11 cellular contexts compared by ENCODE assay signal in the genomic region with DNA sequence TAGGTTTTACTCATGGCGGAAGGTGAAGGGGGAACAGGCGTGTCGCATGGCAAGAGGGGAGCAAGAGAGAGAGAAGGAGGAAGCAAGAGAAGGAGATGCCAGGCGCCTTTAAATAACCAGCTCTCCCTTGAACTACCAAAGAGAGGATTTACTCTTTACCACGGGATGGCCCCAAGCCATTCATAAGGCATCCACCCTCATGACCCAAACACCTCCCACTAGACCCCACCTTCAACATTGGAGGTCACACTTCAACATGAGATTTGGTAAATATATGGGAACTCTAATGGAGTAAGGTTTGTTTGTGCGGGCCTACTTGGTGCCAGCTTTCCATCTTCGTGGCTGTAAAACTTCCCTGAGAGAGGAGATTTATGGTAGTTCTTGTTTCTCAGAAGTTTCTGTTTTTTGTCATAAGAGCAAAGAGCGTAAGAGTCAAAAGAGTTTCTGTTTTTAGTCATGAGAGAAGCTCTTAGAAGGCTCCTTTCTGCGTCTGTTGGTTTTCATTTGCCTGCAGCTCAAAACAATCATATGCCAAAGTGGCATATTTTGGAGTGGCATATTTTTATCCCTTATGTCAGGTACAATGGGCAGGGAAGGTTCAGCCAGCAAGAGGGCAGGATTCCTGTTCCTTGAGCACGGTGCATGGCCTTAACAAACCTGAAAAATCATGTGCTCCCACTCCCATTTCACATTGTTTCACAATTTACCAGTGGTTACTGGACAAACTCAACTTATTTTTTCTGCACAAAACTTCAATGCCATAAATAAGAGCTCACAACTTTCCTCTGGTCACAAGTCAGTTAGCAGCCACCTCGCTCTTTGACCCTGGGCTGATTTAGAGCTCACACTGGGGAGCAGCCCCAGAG. TPM values are rescaled to one million over a fixed set of nuclear protein-coding genes. Genes with fewer than 3 reads are reported as not detected.
DNase-seq lines count a peak whose midpoint lies in the region; ATAC-seq, FAIRE-seq and TF ChIP-seq lines count a peak whose summit lies in the region.
"Had no signal": no experiment of that assay in that cellular context is flagged by ENCODE, and none has a peak within 500 bp of the region (broad histone marks: within the 10 kb centered on the region; RNA-seq: fewer than 3 reads in every experiment).

No MANE protein-coding gene starts in this region.

- no peak for ATAC-seq in central memory CD8-positive, alpha-beta T cell (replicated peaks; ENCODE audit: extremely low read depth, poor library complexity, severe bottlenecking)
- ATAC-seq in GM21619 (IDR thresholded peaks at IDR 0.05; ENCODE audit: unreplicated experiment) = no peak

- no peak for FAIRE-seq in H54 (lab: Jason Lieb, UNC)

- intact Hi-C loops in CD14-positive monocyte (cut with micrococcal nuclease) = no loop called here
- intact Hi-C loops in prostate gland (cut with DNase I) = no loop called here

- no peak overlapping the region for H3K4me3 Mint-ChIP-seq in CD14-positive monocyte
- peak overlapping the region; percentile 15 for H3K4me3 Mint-ChIP-seq in central memory CD8-positive, alpha-beta T cell

- no peak for TF ChIP-seq POLR2A in prostate gland (IDR thresholded peaks at IDR 0.05)
- TF ChIP-seq POLR2A in H54 (IDR thresholded peaks at IDR 0.05; ENCODE audit: low read depth, low read length) = no peak

- TF ChIP-seq CTCF in CD14-positive monocyte (IDR thresholded peaks at IDR 0.05) (no peak), GM20000 (IDR thresholded peaks at IDR 0.05; ENCODE audit: extremely low read depth, missing control alignments) (no peak), prostate gland (IDR thresholded peaks at IDR 0.05) (no peak)

- no peaks in the 10 kb centered on the region for H3K27me3 ChIP-seq in prostate gland (replicated peaks; ENCODE audit: insufficient read depth)

- no peaks in the 10 kb centered on the region for H3K36me3 ChIP-seq in prostate gland

- H3K9me3 Mint-ChIP-seq in CD14-positive monocyte = peaks cover 0 to 3% (median 0%) of the 10 kb centered on the region in 7 donors
- H3K9me3 Mint-ChIP-seq in central memory CD8-positive, alpha-beta T cell = no peaks in the 10 kb centered on the region

- H3K4me3 ChIP-seq in prostate gland = no peak overlapping the region

- peaks cover 56% of the 10 kb centered on the region for H3K4me1 Mint-ChIP-seq in CD14-positive monocyte
- peaks cover 64% of the 10 kb centered on the region for H3K4me1 Mint-ChIP-seq in central memory CD8-positive, alpha-beta T cell

- peaks cover 14% of the 10 kb centered on the region for H3K4me1 ChIP-seq in prostate gland (replicated peaks)

- no peak for DNase-seq in CD14-positive monocyte (ENCODE audit: low spot score)
- DNase-seq in GM20000 (ENCODE audit: low spot score) = peak; percentile 53
- DNase-seq in central memory CD8-positive, alpha-beta T cell (ENCODE audit: low spot score in 2 of 2) = no peak
- DNase-seq in prostate gland (ENCODE audit: low spot score) = no peak
- no peak for DNase-seq in H54 (ENCODE audit: insufficient read length, low spot score)
- no peak for DNase-seq in occipital lobe (lab: John Stamatoyannopoulos, UW)
- DNase-seq in NK-92 treated with Interleukin-12 subunit alpha and Interleukin-12 subunit beta, amount 100 ng/mL, for 24 hours (lab: John Stamatoyannopoulos, UW) = no peak
- DNase-seq: Calu3, NCI-H1048, SK-N-SH had no signal

- H3K27ac ChIP-seq in prostate gland = peak overlapping the region; percentile 59 to 70

- H3K36me3 Mint-ChIP-seq in CD14-positive monocyte = peaks cover 48 to 68% of the 10 kb centered on the region in 2 donors
- H3K36me3 Mint-ChIP-seq in central memory CD8-positive, alpha-beta T cell (ENCODE audit: insufficient read depth) = peaks cover 38% of the 10 kb centered on the region

- H3K27ac Mint-ChIP-seq in CD14-positive monocyte = peak overlapping the region in 4 of 7 donors; percentile 8 to 61 (median 36)
- peak overlapping the region; percentile 54 for H3K27ac Mint-ChIP-seq in central memory CD8-positive, alpha-beta T cell (ENCODE audit: low read depth)

- no peaks in the 10 kb centered on the region for H3K9me3 ChIP-seq in prostate gland
- H3K9me3 ChIP-seq: SK-N-SH had no signal

- WGBS in prostate gland = 76% methylated on average over 11 of the region's 11 CpGs

- no peaks in the 10 kb centered on the region for H3K27me3 Mint-ChIP-seq in CD14-positive monocyte (ENCODE audit: low read depth in 3 of 3)
- no peaks in the 10 kb centered on the region for H3K27me3 Mint-ChIP-seq in central memory CD8-positive, alpha-beta T cell

RNA-seq across cellular contexts. Expression of a gene that starts 12.5 kb away (rescaled TPM):
- polyA plus RNA-seq in CD14-positive monocyte = 10 to 100 TPM; 13.1 to 20.6 TPM
- total RNA-seq in prostate gland (100 to 1,000 TPM in 1 of 2 donors, 10 to 100 TPM in 1; 67.5 to 122 TPM), occipital lobe (6.4 TPM)

RNA-seq across cellular contexts. Expression of a gene that starts 14.9 kb away (rescaled TPM):
- polyA plus RNA-seq in CD14-positive monocyte = 1 to 10 TPM; 3.8 to 4.7 TPM
- total RNA-seq in prostate gland (10 to 100 TPM; 15.6 to 26.8 TPM), occipital lobe (23.4 TPM)
